Comparison of ENCODE assay signal across 11 cellular contexts in genomic region chr5:134511796-134512660, GRCh38. TPM values are rescaled to one million over a fixed set of nuclear protein-coding genes. Genes with fewer than 3 reads are reported as not detected.
A peak's percentile ranks its signal among the peaks of the same experiment; 100 is the strongest.
DNase-seq lines count a peak whose midpoint lies in the region; FAIRE-seq and TF ChIP-seq lines count a peak whose summit lies in the region.
"Had no signal": no experiment of that assay in that cellular context is flagged by ENCODE, and none has a peak within 500 bp of the region (broad histone marks: within the 10 kb centered on the region; RNA-seq: fewer than 3 reads in every experiment).

No MANE protein-coding gene starts in this region.

- in situ Hi-C loops in astrocyte of the cerebellum (cut with HindIII; ENCODE audit: low sequenced_read_pairs), result loop anchor here (5.0 kb wide), 1 partner anchor 100 kb away; the partner anchor contains the start of gene CDKN2AIPNL

- H3K4me3 ChIP-seq in astrocyte of the cerebellum (ENCODE audit: low read depth, low read length), result no peak overlapping the region
- no peak overlapping the region for H3K4me3 ChIP-seq in keratinocyte (ENCODE audit: control insufficient read depth in 2 of 3, extremely low read depth in 1 of 3, insufficient read depth in 2 of 3, low read depth in 1 of 3, low read length in 3 of 3)

- no peaks in the 10 kb centered on the region for H3K36me3 ChIP-seq in keratinocyte (ENCODE audit: control insufficient read depth in 2 of 2, extremely low read depth in 1 of 2, insufficient read depth in 2 of 2, low read length in 2 of 2)

- H3K4me3 Mint-ChIP-seq in activated CD4-positive, alpha-beta T cell treated with anti-CD3 and anti-CD28 coated beads, Interleukin-2, amount 10 ng/mL, durations not matched to agents 24 days and 14 days, result no peak overlapping the region
- H3K4me3 Mint-ChIP-seq in type B pancreatic cell, result no peak overlapping the region

- no peaks in the 10 kb centered on the region for H3K9me3 Mint-ChIP-seq in activated CD4-positive, alpha-beta T cell treated with anti-CD3 and anti-CD28 coated beads, Interleukin-2, amount 10 ng/mL, durations not matched to agents 24 days and 14 days
- no peaks in the 10 kb centered on the region for H3K9me3 Mint-ChIP-seq in type B pancreatic cell
- H3K9me3 Mint-ChIP-seq: brain; CD4-positive, CD25-positive, alpha-beta regulatory T cell; IgD-negative memory B cell had no signal

- H3K9me1 ChIP-seq in keratinocyte (ENCODE audit: control insufficient read depth, extremely low read depth, insufficient read depth, low read length), result no peaks in the 10 kb centered on the region

- DNase-seq in activated CD4-positive, alpha-beta T cell treated with anti-CD3 and anti-CD28 coated beads, Interleukin-2, amount 10 ng/mL, durations not matched to agents 24 days and 14 days, result no peak
- no peak for DNase-seq in activated CD4-positive, alpha-beta T cell treated with anti-CD3 and anti-CD28 coated beads, Interleukin-2, amount 50 U/mL, for 1 hour
- no peak for DNase-seq in astrocyte of the cerebellum (ENCODE audit: low read depth)
- DNase-seq in keratinocyte (ENCODE audit: low read depth, low spot score), result no peak
- DNase-seq in type B pancreatic cell (ENCODE audit: extremely low spot score, unreplicated experiment), result no peak
- DNase-seq in GM19238 (ENCODE audit: insufficient read length, low spot score), result no peak
- no peak for DNase-seq in activated CD4-positive, alpha-beta T cell treated with anti-CD3 and anti-CD28 coated beads for 1 hour
- DNase-seq in SKM-1 treated with dmso at 0.1 percent for 144 hours (lab: John Stamatoyannopoulos, UW; ENCODE audit: unreplicated experiment), result no peak
- DNase-seq: CD4-positive, CD25-positive, alpha-beta regulatory T cell had no signal

- no peaks in the 10 kb centered on the region for H3K9me3 ChIP-seq in keratinocyte (ENCODE audit: control insufficient read depth, low read depth, low read length)

- intact Hi-C loops in activated CD4-positive, alpha-beta T cell treated with anti-CD3 and anti-CD28 coated beads, Interleukin-2, amount 10 ng/mL, durations not matched to agents 24 days and 14 days (cut with micrococcal nuclease), result loop anchor here (1.0 kb wide), 2 partner anchors 9 to 12 kb away; no protein-coding TSS in a partner anchor

- peak overlapping the region; percentile 88 for H3K27ac Mint-ChIP-seq in activated CD4-positive, alpha-beta T cell treated with anti-CD3 and anti-CD28 coated beads, Interleukin-2, amount 10 ng/mL, durations not matched to agents 24 days and 14 days
- peak overlapping the region; percentile 89 for H3K27ac Mint-ChIP-seq in type B pancreatic cell

- H3K27me3 ChIP-seq in keratinocyte (ENCODE audit: control insufficient read depth, extremely low read depth, insufficient read depth, low read length), result no peaks in the 10 kb centered on the region

- H3K36me3 Mint-ChIP-seq in activated CD4-positive, alpha-beta T cell treated with anti-CD3 and anti-CD28 coated beads, Interleukin-2, amount 10 ng/mL, durations not matched to agents 24 days and 14 days (ENCODE audit: low read depth), result no peaks in the 10 kb centered on the region
- no peaks in the 10 kb centered on the region for H3K36me3 Mint-ChIP-seq in type B pancreatic cell
- H3K36me3 Mint-ChIP-seq: brain; CD4-positive, CD25-positive, alpha-beta regulatory T cell; IgD-negative memory B cell had no signal

- FAIRE-seq in keratinocyte (lab: Jason Lieb, UNC), result no peak

- H4K20me1 ChIP-seq in keratinocyte (ENCODE audit: control insufficient read depth, extremely low read depth, insufficient read depth, low read length), result no peaks in the 10 kb centered on the region

- peak overlapping the region; percentile 42 for H2AFZ ChIP-seq in keratinocyte (ENCODE audit: control insufficient read depth, low read length)

- peaks cover 48% of the 10 kb centered on the region for H3K4me1 ChIP-seq in keratinocyte (ENCODE audit: control insufficient read depth, extremely low read depth, insufficient read depth, low read length)

- peak overlapping the region; percentile 56 for H3K9ac ChIP-seq in keratinocyte (ENCODE audit: control insufficient read depth, extremely low read depth, insufficient read depth, low read length)

- peaks cover 46% of the 10 kb centered on the region for H3K4me1 Mint-ChIP-seq in activated CD4-positive, alpha-beta T cell treated with anti-CD3 and anti-CD28 coated beads, Interleukin-2, amount 10 ng/mL, durations not matched to agents 24 days and 14 days
- peaks cover 13% of the 10 kb centered on the region for H3K4me1 Mint-ChIP-seq in type B pancreatic cell (ENCODE audit: unreplicated experiment)
- H3K4me1 Mint-ChIP-seq: IgD-negative memory B cell had no signal

- TF ChIP-seq CTCF in astrocyte of the cerebellum (IDR thresholded peaks at IDR 0.05; ENCODE audit: low read depth, low read length, missing control alignments) (peak; percentile 16), keratinocyte (optimal IDR thresholded peaks at IDR 0.05 in 1 of 3, IDR thresholded peaks at IDR 0.05 in 1 of 3, conservative IDR thresholded peaks at IDR 0.05 in 1 of 3; ENCODE audit: extremely low read depth in 1 of 3, insufficient read depth in 2 of 3, low read length in 3 of 3) (peak in 2 of 3 experiments; percentile 34 to 53), type B pancreatic cell (conservative IDR thresholded peaks at IDR 0.05) (peak; percentile 21)

- no peaks in the 10 kb centered on the region for H3K27me3 Mint-ChIP-seq in activated CD4-positive, alpha-beta T cell treated with anti-CD3 and anti-CD28 coated beads, Interleukin-2, amount 10 ng/mL, durations not matched to agents 24 days and 14 days
- H3K27me3 Mint-ChIP-seq in type B pancreatic cell, result no peaks in the 10 kb centered on the region
- H3K27me3 Mint-ChIP-seq: CD4-positive, CD25-positive, alpha-beta regulatory T cell; IgD-negative memory B cell had no signal

- H3K79me2 ChIP-seq in keratinocyte (ENCODE audit: control insufficient read depth, insufficient read depth, low read length), result no peaks in the 10 kb centered on the region

- dilution Hi-C loops in keratinocyte (cut with MboI; ENCODE audit: extremely low pct_ligation_motif_present, low sequenced_read_pairs), result loop anchor here (5.0 kb wide), 1 partner anchor 85 kb away; no protein-coding TSS in a partner anchor

- peak overlapping the region; percentile 76 for H3K27ac ChIP-seq in keratinocyte (ENCODE audit: control insufficient read depth, insufficient read depth, low read length)

- peak overlapping the region; percentile 63 for H3K4me2 ChIP-seq in keratinocyte (ENCODE audit: control insufficient read depth, extremely low read depth, insufficient read depth, low read depth, low read length)

RNA-seq across cellular contexts. Expression of gene JADE2, which starts 13.4 kb away (rescaled TPM):
- 72.5 and 81.3 TPM in 2 replicates for total RNA-seq in activated CD4-positive, alpha-beta T cell treated with anti-CD3 and anti-CD28 coated beads, Interleukin-2, amount 10 ng/mL, durations not matched to agents 24 days and 14 days
- 8.4 to 15.5 TPM (median 11.1 TPM) in 3 replicates for polyA plus RNA-seq in keratinocyte
- 3.3 TPM for polyA plus RNA-seq in keratinocyte (2011; ENCODE audit: low read depth)
- polyA plus RNA-seq in keratinocyte (2011; cell fraction: cytosol; rRNA removed), result 6.2 and 10.7 TPM in 2 replicates
- polyA plus RNA-seq in keratinocyte (2011; cell fraction: nucleus; rRNA removed), result 13.5 and 16.0 TPM in 2 replicates
- 3.0 and 18.5 TPM in 2 replicates for polyA plus RNA-seq in keratinocyte (2012; ENCODE audit: low replicate concordance)
- polyA minus RNA-seq in keratinocyte, result 16.5 to 42.2 TPM (median 27.7 TPM) in 3 replicates
- polyA minus RNA-seq in keratinocyte (2011; cell fraction: cytosol; rRNA and poly(A)+ RNA removed), result 25.3 TPM
- polyA minus RNA-seq in keratinocyte (2011; cell fraction: nucleus; rRNA and poly(A)+ RNA removed), result 19.3 and 20.4 TPM in 2 replicates
- total RNA-seq in type B pancreatic cell (ENCODE audit: low replicate concordance), result 10.8 and 29.8 TPM in 2 replicates
